9 cellular contexts compared by ENCODE assay signal in the genomic region with DNA sequence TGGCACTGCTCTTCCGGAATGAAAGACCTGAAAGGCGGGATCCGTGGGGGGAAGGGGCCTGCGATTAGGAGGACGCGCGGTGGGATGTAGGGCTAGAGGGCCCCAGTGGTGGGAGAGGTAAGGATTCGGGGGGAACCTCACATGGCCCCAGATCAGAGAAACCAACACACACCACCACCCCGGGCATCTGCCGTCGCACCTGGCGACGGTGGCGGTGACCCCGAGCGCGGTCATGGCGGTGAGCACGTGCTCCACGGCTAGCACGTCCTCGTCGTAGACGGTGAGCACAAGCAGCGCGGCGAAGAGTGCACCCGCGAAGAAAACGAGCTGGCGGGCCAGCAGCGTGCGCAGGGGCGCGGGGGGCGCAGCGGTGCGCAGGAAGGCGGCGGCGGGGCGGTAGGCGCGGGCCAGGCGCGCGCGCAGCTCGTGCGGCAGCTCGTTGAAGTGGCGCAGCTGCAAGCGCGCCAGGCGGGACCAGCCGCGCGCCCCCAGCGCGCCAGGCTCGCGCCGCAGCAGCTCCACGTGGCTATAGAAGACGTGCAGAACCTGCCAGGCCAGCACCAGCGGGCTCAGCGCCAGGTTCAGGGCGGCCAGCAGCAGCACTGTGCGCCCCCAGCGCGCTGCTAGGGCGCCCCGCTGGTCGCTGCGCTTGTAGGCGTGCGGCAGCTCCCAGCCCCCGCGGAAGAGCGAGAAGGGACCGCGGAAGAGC. TPM values are rescaled to one million over a fixed set of nuclear protein-coding genes. Genes with fewer than 3 reads are reported as not detected.
DNase-seq lines count a peak whose midpoint lies in the region; ATAC-seq and TF ChIP-seq lines count a peak whose summit lies in the region.
"Had no signal": no experiment of that assay in that cellular context is flagged by ENCODE, and none has a peak within 500 bp of the region (broad histone marks: within the 10 kb centered on the region; RNA-seq: fewer than 3 reads in every experiment).

No MANE protein-coding gene starts in this region.

- H4K20me1 ChIP-seq in PC-9 (ENCODE audit: insufficient read depth): no peaks in the 10 kb centered on the region
- no peaks in the 10 kb centered on the region for H4K20me1 ChIP-seq in mammary epithelial cell (ENCODE audit: insufficient read depth, low read length)

- TF ChIP-seq CTCF in PC-9 (conservative IDR thresholded peaks at IDR 0.05) (no peak), mammary epithelial cell (conservative IDR thresholded peaks at IDR 0.05 in 1 of 2, IDR thresholded peaks at IDR 0.05 in 1 of 2; ENCODE audit: extremely low read depth in 1 of 2, insufficient read depth in 1 of 2, low read depth in 1 of 2, low read length in 2 of 2) (no peak), mucosa of descending colon (IDR thresholded peaks at IDR 0.05) (no peak)

- no peaks in the 10 kb centered on the region for H3K36me3 ChIP-seq in PC-9 (ENCODE audit: low read depth)
- H3K36me3 ChIP-seq in mammary epithelial cell (ENCODE audit: insufficient read depth, low read length): no peaks in the 10 kb centered on the region
- H3K36me3 ChIP-seq in mucosa of descending colon (ENCODE audit: low read depth): no peaks in the 10 kb centered on the region

- H3F3A ChIP-seq in PC-9 (ENCODE audit: insufficient read depth, low read depth): peaks cover 12% of the 10 kb centered on the region; the same call in 1 of the 2 replicates

- H3K79me2 ChIP-seq in PC-9 (ENCODE audit: low read depth): no peaks in the 10 kb centered on the region
- no peaks in the 10 kb centered on the region for H3K79me2 ChIP-seq in mammary epithelial cell (ENCODE audit: insufficient read depth, low read length)

- H3K4me3 ChIP-seq in PC-9 (no peak overlapping the region), mammary epithelial cell (replicated peaks in 1 of 3; ENCODE audit: insufficient read depth in 1 of 3, low read depth in 2 of 3, low read length in 3 of 3) (peak overlapping the region in 1 of 3 experiments; percentile 38), mucosa of descending colon (no peak overlapping the region)
- H3K4me3 ChIP-seq: lung had no signal

- H3K9me3 ChIP-seq in PC-9 (ENCODE audit: insufficient read depth, low read depth) (no peaks in the 10 kb centered on the region), mammary epithelial cell (replicated peaks; ENCODE audit: insufficient read depth, low read length) (no peaks in the 10 kb centered on the region), mucosa of descending colon (no peaks in the 10 kb centered on the region)

- BruUV-seq in PC-9 (replicated peaks; lab: Mats Ljungman, UMichigan) (no TSS peak), mammary epithelial cell (replicated peaks; lab: Mats Ljungman, UMichigan) (no TSS peak)

- H3K27ac ChIP-seq in PC-9: no peak overlapping the region
- H3K27ac ChIP-seq in mammary epithelial cell (ENCODE audit: insufficient read depth, low read depth, low read length): no peak overlapping the region

- H3K4me1 ChIP-seq in PC-9 (replicated peaks; ENCODE audit: insufficient read depth) (peaks cover 2% of the 10 kb centered on the region), mammary epithelial cell (ENCODE audit: insufficient read depth, low read length) (peaks cover 22% of the 10 kb centered on the region), mucosa of descending colon (ENCODE audit: low read depth) (peaks cover 13% of the 10 kb centered on the region)

- DNase-seq in PC-9 (peak in 1 of 2 experiments; percentile 59), mammary epithelial cell (no peak), mucosa of descending colon (no peak), Kasumi-1 (lab: John Stamatoyannopoulos, UW) (no peak), NCI-H446 (lab: John Stamatoyannopoulos, UW) (no peak)

- dilution Hi-C loops in mammary epithelial cell (cut with HindIII; ENCODE audit: low sequenced_read_pairs): no loop called here

- H3K4me2 ChIP-seq in PC-9 (peak overlapping the region; percentile 57), mammary epithelial cell (ENCODE audit: insufficient read depth, low read depth, low read length) (peak overlapping the region; percentile 77)

- no peak overlapping the region for H3K9ac ChIP-seq in mammary epithelial cell (ENCODE audit: insufficient read depth, low read length)

- 7% methylated on average over 37 of the region's 82 CpGs for WGBS in mammary epithelial cell (ENCODE audit: low coverage, missing lambda C conversion rate)

- H3K27me3 ChIP-seq in PC-9 (ENCODE audit: insufficient read depth, low read depth): no peaks in the 10 kb centered on the region
- H3K27me3 ChIP-seq in mammary epithelial cell (ENCODE audit: insufficient read depth, low read length): peaks cover 4% of the 10 kb centered on the region

- CTCF ChIA-PET in PC-9 (lab: Charles Lee): interaction anchor here (0.5 to 1.3 kb wide), 6 partner anchors 10 to 142 kb away, joined by 3 to 6 read pairs (median 3); a partner anchor contains a TSS
- CTCF ChIA-PET in mammary epithelial cell (lab: Charles Lee; ENCODE audit: low non-redundant PET): interaction anchor here (0.7 kb wide), 1 partner anchor 39 kb away, joined by 3 read pairs; no protein-coding TSS in a partner anchor

- ATAC-seq in GM19395 (IDR thresholded peaks at IDR 0.05; ENCODE audit: unreplicated experiment) (peak; percentile 10), mucosa of descending colon (peak; percentile 32), HG03045 (IDR thresholded peaks at IDR 0.05; ENCODE audit: unreplicated experiment) (no peak), HG02938 (IDR thresholded peaks at IDR 0.05; ENCODE audit: unreplicated experiment) (no peak)

- in situ Hi-C loops in mammary epithelial cell (cut with MboI; ENCODE audit: low sequenced_read_pairs in 2 of 2): loop anchor here in 1 of 2 donors (5.0 kb wide), 1 partner anchor 94 kb away; no protein-coding TSS in a partner anchor

- intact Hi-C loops in PC-9 (cut with micrococcal nuclease; ENCODE audit: unreplicated experiment): no loop called here
- intact Hi-C loops in mammary epithelial cell (cut with micrococcal nuclease): loop anchor here (2.0 kb wide), 1 partner anchor 56 kb away; no protein-coding TSS in a partner anchor
- intact Hi-C loops in mucosa of descending colon (cut with DNase I, micrococcal nuclease): no loop called here

- H3K9me2 ChIP-seq in PC-9 (ENCODE audit: insufficient read depth): no peaks in the 10 kb centered on the region

- POLR2A ChIA-PET in PC-9 (lab: Charles Lee; ENCODE audit: unreplicated experiment): no interaction called here

- H2AFZ ChIP-seq in PC-9 (no peak overlapping the region), mammary epithelial cell (ENCODE audit: low read depth, low read length) (peak overlapping the region; percentile 83)

RNA-seq across cellular contexts. Expression of a gene that starts 5.7 kb away (rescaled TPM):
- total RNA-seq in PC-9 (2021) (9.7 and 13.7 TPM in 2 replicates), mammary epithelial cell (under 1 TPM; under 0.01 to 0.54 TPM), mucosa of descending colon (under 1 TPM; 0.09 to 0.90 (median 0.89) TPM)
- 0.14 TPM for polyA plus RNA-seq in mammary epithelial cell
- polyA minus RNA-seq in mammary epithelial cell: not detected

RNA-seq across cellular contexts. Expression of a gene that starts 9.7 kb away (rescaled TPM):
- total RNA-seq in PC-9 (2021) (51.8 and 61.9 TPM in 2 replicates), mammary epithelial cell (10 to 100 TPM; 29.8 to 57.2 TPM), mucosa of descending colon (10 to 100 TPM; 40.1 to 44.9 (median 41.8) TPM)
- 31.7 TPM for polyA plus RNA-seq in mammary epithelial cell
- polyA minus RNA-seq in mammary epithelial cell: 39.2 TPM

RNA-seq across cellular contexts. Expression of a gene that starts 27.8 kb away (rescaled TPM):
- total RNA-seq in PC-9 (2021): 1.8 and 3.2 TPM in 2 replicates
- 1 to 10 TPM in 1 of 2 donors, not detected in 1; 4.7 TPM for total RNA-seq in mammary epithelial cell
- 0.23 TPM for polyA plus RNA-seq in mammary epithelial cell
- not detected for polyA minus RNA-seq in mammary epithelial cell
- total RNA-seq in mucosa of descending colon: 1 to 10 TPM; 2.5 to 6.3 (median 6.0) TPM

RNA-seq across cellular contexts. Expression of a gene that starts 29.8 kb away (rescaled TPM):
- 7.6 and 10.5 TPM in 2 replicates for total RNA-seq in PC-9 (2021)
- 1 to 10 TPM in 1 of 2 donors, under 1 TPM in 1; 0.33 to 1.8 TPM for total RNA-seq in mammary epithelial cell
- polyA plus RNA-seq in mammary epithelial cell: 0.34 TPM
- 4.1 TPM for polyA minus RNA-seq in mammary epithelial cell
- total RNA-seq in mucosa of descending colon: 1 to 10 TPM; 1.2 to 6.5 (median 3.4) TPM

RNA-seq across cellular contexts. Expression of a gene that starts 39.1 kb away (rescaled TPM):
- total RNA-seq in PC-9 (2021) (45.7 and 58.4 TPM in 2 replicates), mammary epithelial cell (10 to 100 TPM; 12.3 to 18.1 TPM), mucosa of descending colon (10 to 100 TPM in 2 of 3 donors, 1 to 10 TPM in 1; 8.3 to 12.4 (median 11.7) TPM)
- 26.1 TPM for polyA plus RNA-seq in mammary epithelial cell
- polyA minus RNA-seq in mammary epithelial cell: 31.3 TPM

Comparison
In these comparisons a context has a peak if more than half of its experiments do, and no peak if none do; other contexts are left out.
1. ATAC-seq: peak in GM19395 (single experiment) and mucosa of descending colon (single experiment); none in HG03045 (single experiment) and HG02938 (single experiment).